Comparison of ENCODE assay signal across 31 cellular contexts in genomic region chr9:20351715-20352114, GRCh38.
DNase-seq lines count a peak whose midpoint lies in the region; ATAC-seq and TF ChIP-seq lines count a peak whose summit lies in the region.
"Had no signal": no experiment of that assay in that cellular context is flagged by ENCODE, and none has a peak within 500 bp of the region (broad histone marks: within the 10 kb centered on the region; RNA-seq: fewer than 3 reads in every experiment).

No MANE protein-coding gene starts in this region.

- POLR2A ChIA-PET in IMR-90 (lab: Charles Lee; ENCODE audit: unreplicated experiment): no interaction called here

- in situ Hi-C loops in IMR-90 (cut with MboI; ENCODE audit: low sequenced_read_pairs): loop anchor here (10.0 kb wide), 3 partner anchors 427 to 763 kb away; no protein-coding TSS in a partner anchor

- no TSS peak for BruUV-seq in IMR-90 (replicated peaks; lab: Mats Ljungman, UMichigan)

- H2AK9ac ChIP-seq in IMR-90 (replicated peaks; ENCODE audit: low read depth, low read length, poor library complexity): no peak overlapping the region

- no peak for TF ChIP-seq RAD21 in IMR-90 (IDR thresholded peaks at IDR 0.05; ENCODE audit: low read length)

- ATAC-seq in IMR-90 (ENCODE audit: low read depth) (no peak), esophagus mucosa (peak; percentile 34), HG03520 (IDR thresholded peaks at IDR 0.05; ENCODE audit: unreplicated experiment) (no peak)
- ATAC-seq in activated CD4-positive, CD25-positive, alpha-beta regulatory T cell treated with anti-CD3 and anti-CD28 coated beads, Interleukin-2, amount 50 U/mL, for 24 hours: no peak
- ATAC-seq: gastrocnemius medialis; left lobe of liver; stimulated activated naive B cell treated with anti-CD40 and anti-IgM and Interleukin-4, amounts not matched to agents 10 μg/mL and 1 μg/mL and 100 μg/mL, for 72 hours; WTC11 had no signal

- no peak overlapping the region for H3K14ac ChIP-seq in IMR-90 (replicated peaks; ENCODE audit: low read depth, low read length)

- no peak overlapping the region for H3K18ac ChIP-seq in IMR-90 (ENCODE audit: low read depth, low read length)

- DNase-seq in NCI-H1105 treated with DMSO at 0.1 percent for 48 hours (lab: John Stamatoyannopoulos, UW) (peak; percentile 3), NCI-H1105 (lab: John Stamatoyannopoulos, UW) (no peak), IMR-90 (no peak), left kidney (ENCODE audit: low read depth, low spot score) (peak; percentile 78)
- no peak for DNase-seq in effector CD8-positive, alpha-beta T cell (lab: John Stamatoyannopoulos, UW)
- DNase-seq: activated CD4-positive, alpha-beta T cell treated with anti-CD3 and anti-CD28 coated beads, Interleukin-2, amount 50 U/mL, for 1 hour; activated effector memory CD4-positive, alpha-beta T cell treated with anti-CD3 and anti-CD28 coated beads, Interleukin-2, amount 50 U/mL, for 16 hours; activated naive CD8-positive, alpha-beta T cell treated with anti-CD3 and anti-CD28 coated beads, Interleukin-2, amount 10 ng/mL, durations not matched to agents 7 days and 5 days; activated T-cell treated with anti-CD3 and anti-CD28 coated beads, Interleukin-2, amount 50 U/mL, for 1 hour; aorta; CD4-positive, CD25-positive, alpha-beta regulatory T cell; effector memory CD4-positive, alpha-beta T cell; gastrocnemius medialis; NCI-H1436 treated with DMSO at 0.1 percent for 48 hours; NCI-H2107; NCI-H82; stimulated activated naive B cell treated with anti-CD40 and anti-IgM and Interleukin-4, amounts not matched to agents 10 μg/mL and 1 μg/mL and 100 μg/mL, for 72 hours; substantia nigra; T-helper 1 cell had no signal

- TF ChIP-seq POLR2A in IMR-90 (IDR thresholded peaks at IDR 0.05; ENCODE audit: low read depth, low read length): no peak

- 100% methylated on average over 1 of the region's 5 CpGs; no CpG with 5 or more reads in 1 of the 2 experiments for WGBS in IMR-90 (ENCODE audit: extremely low coverage in 2 of 2, insufficient read length in 1 of 2), 2 experiments

- H3K9ac ChIP-seq in IMR-90 (ENCODE audit: low read depth, low read length): no peak overlapping the region
- H3K9ac ChIP-seq: parathyroid adenoma had no signal

- dilution Hi-C loops in IMR-90 (cut with HindIII; ENCODE audit: low sequenced_read_pairs, unreplicated experiment): loop anchor here (25.0 kb wide), 1 partner anchor 586 kb away; no protein-coding TSS in a partner anchor

- no peak overlapping the region for H2AK5ac ChIP-seq in IMR-90 (ENCODE audit: low read depth, low read length)

- H3K4me2 ChIP-seq in IMR-90 (ENCODE audit: low read depth, low read length): no peak overlapping the region
- H3K4me2 ChIP-seq: hepatocyte had no signal

- no peak overlapping the region for H3K23ac ChIP-seq in IMR-90 (ENCODE audit: low read depth, low read length)

- H3K56ac ChIP-seq in IMR-90 (ENCODE audit: extremely low read depth, insufficient read depth, low read length): no peak overlapping the region

- H4K20me1 ChIP-seq in IMR-90 (ENCODE audit: insufficient read depth, low read length): no peaks in the 10 kb centered on the region

- H3K4me3 ChIP-seq in IMR-90 (ENCODE audit: insufficient read depth, low read depth, low read length): no peak overlapping the region
- H3K4me3 ChIP-seq: coronary artery, gastrocnemius medialis, hepatocyte, SJSA1, skin epidermis had no signal

- H3K4ac ChIP-seq in IMR-90 (ENCODE audit: low read depth, low read length): no peak overlapping the region

- H2BK5ac ChIP-seq in IMR-90 (ENCODE audit: low read depth, low read length, poor library complexity, severe bottlenecking): no peak overlapping the region

- peaks cover 19% of the 10 kb centered on the region for H3K4me1 ChIP-seq in IMR-90 (ENCODE audit: control insufficient read depth, insufficient read depth, low read length)
- H3K4me1 ChIP-seq: parathyroid adenoma had no signal

- peak overlapping the region; percentile 1; the same call in 1 of the 2 replicates for H2BK20ac ChIP-seq in IMR-90 (ENCODE audit: low read depth, low read length)

- H3K9me3 ChIP-seq in IMR-90 (ENCODE audit: control insufficient read depth, insufficient read depth, low read length): no peaks in the 10 kb centered on the region
- H3K9me3 ChIP-seq: gastrocnemius medialis, SJSA1 had no signal

- CTCF ChIA-PET in IMR-90 (lab: Yijun Ruan, JAX): no interaction called here

- H4K5ac ChIP-seq in IMR-90 (ENCODE audit: low read depth, low read length): no peak overlapping the region

- peaks cover 3% of the 10 kb centered on the region for H3K36me3 ChIP-seq in IMR-90 (ENCODE audit: control insufficient read depth, insufficient read depth, low read length)
- H3K36me3 ChIP-seq: gastrocnemius medialis, SJSA1 had no signal

- H4K91ac ChIP-seq in IMR-90 (ENCODE audit: insufficient read depth, low read depth, low read length): no peak overlapping the region

- peaks cover 11% of the 10 kb centered on the region for H3K9me1 ChIP-seq in IMR-90 (ENCODE audit: insufficient read depth, low read length)

- H3K27ac ChIP-seq in IMR-90 (ENCODE audit: insufficient read depth, low read length): no peak overlapping the region
- H3K27ac ChIP-seq: 22Rv1, coronary artery, epithelial cell of prostate, gastrocnemius medialis, hepatocyte, parathyroid adenoma had no signal

- H3K27me3 ChIP-seq in IMR-90 (ENCODE audit: control insufficient read depth, insufficient read depth, low read length): no peaks in the 10 kb centered on the region
- H3K27me3 ChIP-seq: gastrocnemius medialis, hepatocyte, SJSA1 had no signal

- no peak overlapping the region for H2BK120ac ChIP-seq in IMR-90 (ENCODE audit: low read depth, low read length)

- no peak overlapping the region for H2AFZ ChIP-seq in IMR-90 (replicated peaks; ENCODE audit: low read length, poor library complexity)
- H2AFZ ChIP-seq: hepatocyte, parathyroid adenoma had no signal

- peaks cover 0 to 6% of the 10 kb centered on the region in 2 experiments; a peak in 1 of 4 replicates for H3K79me1 ChIP-seq in IMR-90 (ENCODE audit: low read depth in 1 of 2, low read length in 2 of 2)

- TF ChIP-seq CTCF in IMR-90 (conservative IDR thresholded peaks at IDR 0.05; ENCODE audit: low read depth, low read length): no peak

- intact Hi-C loops in IMR-90 (cut with micrococcal nuclease): no loop called here

- no peak overlapping the region for H2BK15ac ChIP-seq in IMR-90 (ENCODE audit: low read depth, low read length)

- H4K8ac ChIP-seq in IMR-90 (ENCODE audit: low read depth in 2 of 2, low read length in 2 of 2): no peak overlapping the region

TF ChIP-seq in IMR-90, 13 proteins besides CTCF, POLR2A, EP300 and RAD21:
- TF ChIP-seq FOS (IDR thresholded peaks at IDR 0.05; ENCODE audit: low read depth, low read length) (no peak), SMC3 (IDR thresholded peaks at IDR 0.05; ENCODE audit: low read depth, low read length) (no peak), CHD1 (IDR thresholded peaks at IDR 0.05; ENCODE audit: low read depth, low read length) (no peak), ELK1 (IDR thresholded peaks at IDR 0.05; ENCODE audit: borderline replicate concordance, low read depth, low read length) (no peak), BHLHE40 (IDR thresholded peaks at IDR 0.05; ENCODE audit: low read depth, low read length) (no peak), RCOR1 (IDR thresholded peaks at IDR 0.05; ENCODE audit: insufficient replicate concordance, low read length) (no peak), NFE2L2 (IDR thresholded peaks at IDR 0.05; ENCODE audit: low read depth, low read length) (no peak), RFX5 (IDR thresholded peaks at IDR 0.05; ENCODE audit: low read depth, low read length) (no peak), MAZ (IDR thresholded peaks at IDR 0.05; ENCODE audit: borderline replicate concordance, low read depth, low read length) (no peak), MAFK (IDR thresholded peaks at IDR 0.05; ENCODE audit: low read depth, low read length) (no peak), MXI1 (IDR thresholded peaks at IDR 0.05; ENCODE audit: borderline replicate concordance, low read depth, low read length) (no peak), USF2 (IDR thresholded peaks at IDR 0.05; ENCODE audit: low read depth, low read length) (no peak)

Comparison
In these comparisons a context has a peak if more than half of its experiments do, and no peak if none do; other contexts are left out.
1. DNase-seq: peak in NCI-H1105 treated with DMSO at 0.1 percent for 48 hours (single experiment) and left kidney (single experiment); none in NCI-H1105 (single experiment), IMR-90 (single experiment) and effector CD8-positive, alpha-beta T cell (single experiment).